ENCODE assay signal across 17 cellular contexts in the genomic region with DNA sequence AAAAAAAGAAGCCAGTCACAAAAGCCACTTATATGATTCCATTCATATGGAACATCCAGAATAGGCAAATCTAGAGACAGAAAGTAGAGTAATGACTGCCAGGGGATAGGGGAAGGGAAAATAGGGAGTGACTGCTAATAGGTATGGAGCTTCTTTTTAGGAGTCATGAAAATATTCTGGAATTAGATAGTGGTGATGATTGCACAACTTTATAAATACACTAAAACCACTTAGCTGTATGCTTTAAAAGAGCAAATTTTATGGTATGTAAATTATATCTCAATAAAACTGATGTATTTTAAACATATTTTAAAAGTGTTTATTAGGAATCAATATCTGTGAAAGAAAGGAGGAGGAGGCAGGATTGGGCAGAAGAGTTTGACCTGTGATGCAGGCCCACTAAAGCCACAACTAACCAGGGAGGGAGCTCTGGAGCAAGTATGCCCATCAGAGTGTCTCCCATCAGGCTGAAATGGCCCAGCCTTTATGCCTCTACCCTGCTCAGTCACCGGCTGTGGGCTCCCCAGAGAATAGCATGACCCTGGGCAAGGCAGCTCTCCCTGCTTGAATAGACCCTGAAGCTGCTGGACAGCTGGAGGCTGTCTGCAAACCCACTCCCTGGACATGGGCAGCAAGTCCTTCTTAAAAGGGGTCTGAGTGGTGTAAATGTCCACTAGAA.
DNase-seq lines count a peak whose midpoint lies in the region; ATAC-seq, FAIRE-seq and TF ChIP-seq lines count a peak whose summit lies in the region.
"Had no signal": no experiment of that assay in that cellular context is flagged by ENCODE, and none has a peak within 500 bp of the region (broad histone marks: within the 10 kb centered on the region; RNA-seq: fewer than 3 reads in every experiment).

No MANE protein-coding gene starts in this region.

- H3K36me3 Mint-ChIP-seq in T-helper 17 cell (ENCODE audit: low read depth): no peaks in the 10 kb centered on the region
- H3K36me3 Mint-ChIP-seq: mesothelial cell of epicardium had no signal

- no peak for FAIRE-seq in A549 (lab: Jason Lieb, UNC)
- FAIRE-seq: astrocyte had no signal

- H3K27me3 ChIP-seq in H7 (ENCODE audit: control insufficient read depth, insufficient read depth, low read length): no peaks in the 10 kb centered on the region
- no peaks in the 10 kb centered on the region for H3K27me3 ChIP-seq in left ventricle myocardium inferior (ENCODE audit: low read depth)
- H3K27me3 ChIP-seq in Karpas-422 (ENCODE audit: low read length): no peaks in the 10 kb centered on the region
- H3K27me3 ChIP-seq: foreskin keratinocyte, ovary had no signal

- no peaks in the 10 kb centered on the region for H4K20me1 ChIP-seq in Karpas-422 (ENCODE audit: insufficient read depth, low read depth, low read length)

- 0% methylated on average over 1 of the region's 1 CpG for WGBS in A549 (ENCODE audit: missing lambda C conversion rate)

- H3K27ac Mint-ChIP-seq in T-helper 17 cell: peak overlapping the region; percentile 32
- H3K27ac Mint-ChIP-seq: mesothelial cell of epicardium had no signal

- H3K9ac ChIP-seq in Karpas-422 (ENCODE audit: low read length): no peak overlapping the region
- H3K9ac ChIP-seq: KMS-11 had no signal

- intact Hi-C loops in left ventricle myocardium inferior (cut with micrococcal nuclease): no loop called here

- H2AFZ ChIP-seq in Karpas-422 (ENCODE audit: low read length): no peak overlapping the region

- H3K9me2 ChIP-seq in Karpas-422 (replicated peaks; ENCODE audit: insufficient read depth, low read length): no peaks in the 10 kb centered on the region

- TF ChIP-seq POLR2A in A549 (IDR thresholded peaks at IDR 0.05; ENCODE audit: low read length): no peak

- peaks cover 5% of the 10 kb centered on the region for H3K27me3 Mint-ChIP-seq in T-helper 17 cell

- H3K36me3 ChIP-seq in H7 (replicated peaks; ENCODE audit: control insufficient read depth, insufficient read depth, low read length): no peaks in the 10 kb centered on the region
- no peaks in the 10 kb centered on the region for H3K36me3 ChIP-seq in left ventricle myocardium inferior
- no peaks in the 10 kb centered on the region for H3K36me3 ChIP-seq in Karpas-422 (ENCODE audit: insufficient read depth, low read length)
- H3K36me3 ChIP-seq: ovary had no signal

- ATAC-seq in A549 (peak; percentile 87 to 88), T-helper 17 cell (no peak)
- ATAC-seq: foreskin keratinocyte had no signal

- peak in 1 of 2 experiments; percentile 21; a peak in 2 of 5 replicates for TF ChIP-seq RAD21 in A549 (conservative IDR thresholded peaks at IDR 0.05 in 1 of 2, IDR thresholded peaks at IDR 0.05 in 1 of 2)

- POLR2A ChIA-PET in A549 (lab: Yijun Ruan, JAX): interaction anchor here (0.5 kb wide), 1 partner anchor 72 kb away, joined by 3 read pairs; no protein-coding TSS in a partner anchor

- peak; percentile 25 to 29 for DNase-seq in A549 (ENCODE audit: low read depth in 1 of 2, low spot score in 1 of 2)
- DNase-seq in H7: peak; percentile 33
- no peak for DNase-seq in T-helper 17 cell
- DNase-seq in fibroblast of the aortic adventitia (ENCODE audit: low read depth): no peak
- DNase-seq in activated gamma-delta T cell treated with Interleukin-2 at 50 U/mL for 16 hours: no peak
- DNase-seq in left ventricle myocardium inferior: no peak
- DNase-seq in activated CD4-positive, alpha-beta T cell treated with anti-CD3 and anti-CD28 coated beads, Interleukin-2, amount 50 U/mL, for 48 hours: no peak
- DNase-seq in Karpas-422: no peak
- DNase-seq: activated CD8-positive, alpha-beta memory T cell treated with anti-CD3 and anti-CD28 coated beads for 24 hours; activated gamma-delta T cell; foreskin keratinocyte; NCI-H2081 treated with DMSO at 0.1 percent for 48 hours; ovary; stimulated activated CD4-positive, alpha-beta T cell treated with anti-CD3 and anti-CD28 coated beads, Interleukin-12 subunit alpha, Interleukin-12 subunit beta, amount 100 ng/mL, for 4 hours had no signal

- no peak for TF ChIP-seq EP300 in A549 (IDR thresholded peaks at IDR 0.05)

- TF ChIP-seq CTCF in A549 (IDR thresholded peaks at IDR 0.05) (no peak), fibroblast of the aortic adventitia (IDR thresholded peaks at IDR 0.05; ENCODE audit: insufficient read depth, low read length) (peak; percentile 11), left ventricle myocardium inferior (IDR thresholded peaks at IDR 0.05; ENCODE audit: borderline replicate concordance) (no peak)

- H3K27ac ChIP-seq in A549 (peak overlapping the region in 1 of 2 experiments; percentile 64; a peak in 2 of 6 replicates), left ventricle myocardium inferior (replicated peaks) (no peak overlapping the region), Karpas-422 (ENCODE audit: low read length) (no peak overlapping the region)
- H3K27ac ChIP-seq: foreskin keratinocyte, KMS-11, ovary had no signal

- no peak overlapping the region for H3K4me3 Mint-ChIP-seq in T-helper 17 cell
- H3K4me3 Mint-ChIP-seq: mesothelial cell of epicardium had no signal

- H3K4me2 ChIP-seq in A549: no peak overlapping the region
- no peak overlapping the region for H3K4me2 ChIP-seq in Karpas-422 (ENCODE audit: low read depth, low read length, poor library complexity, severe bottlenecking)
- H3K4me2 ChIP-seq: KMS-11 had no signal

- CTCF ChIA-PET in A549 (lab: Yijun Ruan, JAX): interaction anchor here (0.7 to 3.1 kb wide), 8 partner anchors 9 to 348 kb away, joined by 3 to 12 read pairs (median 7); no protein-coding TSS in a partner anchor

- H3K9me3 ChIP-seq in A549 (no peaks in the 10 kb centered on the region), T-helper 17 cell (ENCODE audit: control insufficient read depth, low read length, poor library complexity, severe bottlenecking) (no peaks in the 10 kb centered on the region), left ventricle myocardium inferior (replicated peaks) (no peaks in the 10 kb centered on the region), Karpas-422 (ENCODE audit: low read length) (no peaks in the 10 kb centered on the region)
- H3K9me3 ChIP-seq: ovary had no signal

- H3K4me3 ChIP-seq in A549 (no peak overlapping the region), H7 (ENCODE audit: insufficient read depth, low read depth, low read length) (no peak overlapping the region), fibroblast of the aortic adventitia (ENCODE audit: low read depth, low read length) (no peak overlapping the region), left ventricle myocardium inferior (no peak overlapping the region), Karpas-422 (ENCODE audit: low read length) (no peak overlapping the region)
- H3K4me3 ChIP-seq: ovary had no signal

- H3K4me1 ChIP-seq in A549: peaks cover 23% of the 10 kb centered on the region
- peaks cover 4% of the 10 kb centered on the region for H3K4me1 ChIP-seq in left ventricle myocardium inferior
- H3K4me1 ChIP-seq in Karpas-422 (ENCODE audit: low read length): no peaks in the 10 kb centered on the region

- H3K4me1 Mint-ChIP-seq in T-helper 17 cell: peaks cover 25% of the 10 kb centered on the region

- H3K79me2 ChIP-seq in Karpas-422 (ENCODE audit: low read length): no peaks in the 10 kb centered on the region

TF ChIP-seq in A549, 52 proteins besides CTCF, POLR2A, EP300 and RAD21:
- TF ChIP-seq CEBPB (IDR thresholded peaks at IDR 0.05) (peak; percentile 58 to 78; a peak in 3 of 4 replicates), FOSB (CRISPR knock-in tag; IDR thresholded peaks at IDR 0.05) (no peak), HOXB13 (CRISPR knock-in tag; IDR thresholded peaks at IDR 0.05; ENCODE audit: low read depth) (no peak)
- TF ChIP-seq, protein P1, sequence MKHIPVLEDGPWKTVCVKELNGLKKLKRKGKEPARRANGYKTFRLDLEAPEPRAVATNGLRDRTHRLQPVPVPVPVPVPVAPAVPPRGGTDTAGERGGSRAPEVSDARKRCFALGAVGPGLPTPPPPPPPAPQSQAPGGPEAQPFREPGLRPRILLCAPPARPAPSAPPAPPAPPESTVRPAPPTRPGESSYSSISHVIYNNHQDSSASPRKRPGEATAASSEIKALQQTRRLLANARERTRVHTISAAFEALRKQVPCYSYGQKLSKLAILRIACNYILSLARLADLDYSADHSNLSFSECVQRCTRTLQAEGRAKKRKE (CRISPR knock-in tag; IDR thresholded peaks at IDR 0.05; ENCODE audit: low read depth): no peak

Comparison
In these comparisons a context has a peak if more than half of its experiments do, and no peak if none do; other contexts are left out.
1. DNase-seq: peak in A549 (2 of 2) and H7 (single experiment); none in T-helper 17 cell (0 of 3), fibroblast of the aortic adventitia (single experiment), activated gamma-delta T cell treated with Interleukin-2 at 50 U/mL for 16 hours (single experiment), left ventricle myocardium inferior (single experiment), activated CD4-positive, alpha-beta T cell treated with anti-CD3 and anti-CD28 coated beads, Interleukin-2, amount 50 U/mL, for 48 hours (0 of 2) and Karpas-422 (single experiment).